Comparison of ENCODE assay signal across 8 cellular contexts in genomic region chr15:34436126-34436955, GRCh38. TPM values are rescaled to one million over a fixed set of nuclear protein-coding genes. Genes with fewer than 3 reads are reported as not detected.
A peak's percentile ranks its signal among the peaks of the same experiment; 100 is the strongest.
DNase-seq lines count a peak whose midpoint lies in the region; ATAC-seq and TF ChIP-seq lines count a peak whose summit lies in the region.

No MANE protein-coding gene starts in this region.

- no peaks in the 10 kb centered on the region for H3K9me3 Mint-ChIP-seq in memory B cell

- WGBS in urinary bladder, result 8% methylated on average over 31 of the region's 31 CpGs

- H3K4me1 ChIP-seq in BE2C (no peaks in the 10 kb centered on the region), PC-3 (ENCODE audit: insufficient read depth, low read length) (peaks cover 12% of the 10 kb centered on the region), urinary bladder (ENCODE audit: insufficient read depth) (no peaks in the 10 kb centered on the region)

- H4K20me1 ChIP-seq in PC-3 (ENCODE audit: low read length), result peaks cover 7% of the 10 kb centered on the region; the same call in 1 of the 2 replicates

- H3K4me3 Mint-ChIP-seq in memory B cell, result peak overlapping the region; percentile 79

- peak overlapping the region; percentile 92 for H3K4me2 ChIP-seq in PC-3 (ENCODE audit: low read length)

- no peaks in the 10 kb centered on the region for H3K27me3 Mint-ChIP-seq in memory B cell

- no TSS peak for BruUV-seq in PC-3 (replicated peaks; lab: Mats Ljungman, UMichigan)

- peaks cover 49% of the 10 kb centered on the region for H3K79me2 ChIP-seq in PC-3 (ENCODE audit: low read length)

- intact Hi-C loops in PC-3 (cut with micrococcal nuclease), result no loop called here

- H3K9me3 ChIP-seq in BE2C (no peaks in the 10 kb centered on the region), PC-3 (ENCODE audit: low read length) (no peaks in the 10 kb centered on the region)

- peaks cover 14% of the 10 kb centered on the region for H3K4me1 Mint-ChIP-seq in memory B cell

- H3K4me3 ChIP-seq in BE2C (ENCODE audit: low read depth, low read length) (peak overlapping the region; percentile 27), PC-3 (ENCODE audit: low read length) (peak overlapping the region; percentile 75), cardiac fibroblast (replicated peaks in 1 of 2; ENCODE audit: low read depth in 2 of 2, low read length in 2 of 2) (peak overlapping the region; percentile 54 to 59), urinary bladder (ENCODE audit: low read depth, low read length) (peak overlapping the region; percentile 73)

- no peak overlapping the region for H3K27ac Mint-ChIP-seq in memory B cell

- peaks cover 8% of the 10 kb centered on the region for H3K36me3 Mint-ChIP-seq in memory B cell

- H2AFZ ChIP-seq in PC-3 (ENCODE audit: low read length), result peak overlapping the region; percentile 60

- no peak for TF ChIP-seq CTCF in BE2C (IDR thresholded peaks at IDR 0.05; ENCODE audit: low read depth, low read length)
- TF ChIP-seq CTCF in GM20000 (IDR thresholded peaks at IDR 0.05; ENCODE audit: extremely low read depth, missing control alignments), result no peak
- no peak for TF ChIP-seq CTCF in PC-3 (conservative IDR thresholded peaks at IDR 0.05; ENCODE audit: low read depth, low read length)
- no peak for TF ChIP-seq CTCF in cardiac fibroblast (IDR thresholded peaks at IDR 0.05; ENCODE audit: low read depth, low read length)

- H3K27me3 ChIP-seq in BE2C, result peaks cover 19% of the 10 kb centered on the region
- H3K27me3 ChIP-seq in PC-3 (ENCODE audit: low read length), result no peaks in the 10 kb centered on the region

- ATAC-seq in PC-3 (peak; percentile 39), memory B cell (ENCODE audit: low read depth) (peak; percentile 17)

- no peak overlapping the region for H3K27ac ChIP-seq in PC-3 (ENCODE audit: low read length)
- H3K27ac ChIP-seq in urinary bladder (ENCODE audit: low read depth), result no peak overlapping the region

- peak overlapping the region; percentile 73 for H3K9ac ChIP-seq in PC-3 (ENCODE audit: low read length)

- H3K9me2 ChIP-seq in PC-3 (replicated peaks; ENCODE audit: low read length), result no peaks in the 10 kb centered on the region

- H3F3A ChIP-seq in PC-3 (ENCODE audit: low read length, unreplicated experiment), result no peaks in the 10 kb centered on the region

- no peak for DNase-seq in BE2C
- peak; percentile 14 for DNase-seq in GM20000 (ENCODE audit: low spot score)
- DNase-seq in PC-3, result peak; percentile 21
- peak in 1 of 2 donors; percentile 7 for DNase-seq in cardiac fibroblast (ENCODE audit: low read depth in 2 of 2)
- peak; percentile 9 to 26 for DNase-seq in memory B cell (ENCODE audit: low spot score in 2 of 2)
- no peak for DNase-seq in T-helper 9 cell
- no peak for DNase-seq in SK-N-DZ (ENCODE audit: low spot score)

- POLR2A ChIA-PET in PC-3 (lab: Charles Lee; ENCODE audit: unreplicated experiment), result no interaction called here

- CTCF ChIA-PET in PC-3 (lab: Charles Lee), result interaction anchor here (1.2 kb wide), 1 partner anchor 151 kb away, joined by 3 read pairs; no protein-coding TSS in a partner anchor

- no peaks in the 10 kb centered on the region for H3K36me3 ChIP-seq in BE2C
- H3K36me3 ChIP-seq in PC-3 (ENCODE audit: low read depth, low read length), result peaks cover 6% of the 10 kb centered on the region; the same call in 1 of the 2 replicates
- peaks cover under 1% of the 10 kb centered on the region for H3K36me3 ChIP-seq in urinary bladder (ENCODE audit: insufficient read depth)

RNA-seq across cellular contexts. Expression of gene GOLGA8A, which starts 1.3 kb away (rescaled TPM):
- polyA plus RNA-seq in BE2C (2012; ENCODE audit: insufficient read depth, insufficient read length, low read depth), result 46.2 TPM
- total RNA-seq in PC-3 (2014; rRNA removed) (25.3 and 37.3 TPM in 2 replicates), urinary bladder (43.9 TPM)
- 13.3 TPM for polyA plus RNA-seq in urinary bladder
- polyA plus RNA-seq in SK-N-DZ (2014; cell fraction: cytosol; rRNA removed), result 32.7 and 46.6 TPM in 2 replicates
- 468 and 593 TPM in 2 replicates for polyA plus RNA-seq in SK-N-DZ (2014; cell fraction: nucleus; rRNA removed)

Comparison
In these comparisons a context has a peak if more than half of its experiments do, and no peak if none do; other contexts are left out.
1. DNase-seq: peak in GM20000 (single experiment), PC-3 (single experiment) and memory B cell (2 of 2); none in BE2C (single experiment), T-helper 9 cell (single experiment) and SK-N-DZ (single experiment).
2. Peak in every context shown above with its lines, with median percentiles within 50 percentile points of each other: H3K4me3 ChIP-seq.